1 cellular context compared by ENCODE assay signal in genomic region chr16:20336955-20337354, GRCh38.
TF ChIP-seq lines count a peak whose summit lies in the region.

No MANE protein-coding gene starts in this region.

TF ChIP-seq in WTC11, 78 proteins besides CTCF, POLR2A, EP300 and RAD21 (continued from another document):
- no peak for TF ChIP-seq RELA (CRISPR knock-in tag; IDR thresholded peaks at IDR 0.05; ENCODE audit: borderline replicate concordance)
- TF ChIP-seq STAT6 (CRISPR knock-in tag; conservative IDR thresholded peaks at IDR 0.05; ENCODE audit: low read depth) = no peak
- no peak for TF ChIP-seq SMAD4 (CRISPR knock-in tag; IDR thresholded peaks at IDR 0.05)
- no peak for TF ChIP-seq ZNF425 (CRISPR knock-in tag; conservative IDR thresholded peaks at IDR 0.05)
- no peak for TF ChIP-seq NR1H2 (CRISPR knock-in tag; IDR thresholded peaks at IDR 0.05)
- TF ChIP-seq ZNF232 (CRISPR knock-in tag; IDR thresholded peaks at IDR 0.05) = no peak
- no peak for TF ChIP-seq USF2 (CRISPR knock-in tag; IDR thresholded peaks at IDR 0.05)
- no peak for TF ChIP-seq FOXP1 (CRISPR knock-in tag; IDR thresholded peaks at IDR 0.05; ENCODE audit: borderline replicate concordance)
